ENCODE assay signal across 8 cellular contexts in the genomic region with DNA sequence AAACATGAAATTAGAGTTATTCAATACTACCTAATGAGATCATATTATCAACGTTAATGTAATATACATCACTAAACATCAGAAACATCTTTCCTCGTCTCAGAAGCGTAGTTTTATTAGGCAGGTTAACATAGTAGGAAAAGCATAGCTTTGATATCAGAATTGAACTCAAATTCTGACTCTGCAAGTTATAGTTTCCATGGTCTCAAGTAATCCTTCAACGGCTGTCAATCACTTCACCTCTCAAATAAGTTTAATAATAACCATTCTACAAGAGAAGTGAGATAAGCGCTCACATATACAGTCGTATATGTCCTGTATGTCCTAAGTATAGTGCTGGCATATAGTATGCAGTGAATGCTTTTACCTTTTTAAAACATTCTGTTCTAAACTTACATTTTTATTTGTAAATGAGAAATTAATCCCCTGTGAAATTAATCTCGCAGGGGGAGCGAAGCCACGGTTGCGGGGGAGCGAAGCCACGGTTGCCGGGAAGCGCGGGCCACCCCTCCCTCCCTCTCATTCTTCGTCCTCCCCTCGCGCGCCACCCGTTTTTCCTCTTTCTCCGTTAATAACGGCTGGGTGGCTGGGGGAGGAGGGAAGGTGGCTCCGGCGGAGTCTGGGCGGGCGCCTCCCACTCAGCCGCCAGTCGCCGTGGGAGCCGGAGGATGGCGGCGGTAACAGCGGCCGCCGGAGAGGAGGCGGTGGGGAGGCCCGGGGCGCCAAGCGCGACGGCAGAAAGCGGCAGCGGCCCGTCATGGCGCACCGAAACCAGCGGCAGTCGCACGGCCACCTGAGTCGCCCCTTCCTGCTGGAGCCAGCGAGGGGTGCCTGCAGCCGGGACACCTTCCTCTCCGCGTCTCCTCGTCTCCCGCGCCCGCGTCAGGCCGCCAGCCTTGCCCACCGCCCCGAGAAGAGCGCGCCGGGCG.
DNase-seq lines count a peak whose midpoint lies in the region; ATAC-seq and TF ChIP-seq lines count a peak whose summit lies in the region.
"Not testable (repeated sequence)": the region's sequence is repeated elsewhere in the genome, so short reads cannot be mapped to it uniquely, and the experiment has no call there.

No MANE protein-coding gene starts in this region.

- BruUV-seq in Calu3 (replicated peaks; lab: Mats Ljungman, UMichigan), result TSS peak; percentile 45

- peak overlapping the region; percentile 89 for H3K27ac Mint-ChIP-seq in Calu3 (ENCODE audit: unreplicated experiment)
- peak overlapping the region; percentile 24 for H3K27ac Mint-ChIP-seq in activated CD8-positive, alpha-beta memory T cell treated with anti-CD3 and anti-CD28 coated beads, Interleukin-2, amount 10 ng/mL, durations not matched to agents 7 days and 5 days
- H3K27ac Mint-ChIP-seq in endodermal cell, result not testable (repeated sequence)

- H3K36me3 Mint-ChIP-seq in Calu3 (ENCODE audit: insufficient read depth, unreplicated experiment), result peaks cover 47% of the 10 kb centered on the region
- H3K36me3 Mint-ChIP-seq in activated CD8-positive, alpha-beta memory T cell treated with anti-CD3 and anti-CD28 coated beads, Interleukin-2, amount 10 ng/mL, durations not matched to agents 7 days and 5 days; endodermal cell (ENCODE audit: low read depth): not testable (repeated sequence)

- peak overlapping the region; percentile 81 for H3K4me3 Mint-ChIP-seq in Calu3 (ENCODE audit: low read depth, unreplicated experiment)
- H3K4me3 Mint-ChIP-seq in activated CD8-positive, alpha-beta memory T cell treated with anti-CD3 and anti-CD28 coated beads, Interleukin-2, amount 10 ng/mL, durations not matched to agents 7 days and 5 days, result peak overlapping the region; percentile 70
- H3K4me3 Mint-ChIP-seq in endodermal cell, result peak overlapping the region; percentile 65

- not testable (repeated sequence) for H3K27me3 Mint-ChIP-seq in Calu3 (ENCODE audit: unreplicated experiment); endodermal cell (ENCODE audit: insufficient read depth)
- peaks cover 26% of the 10 kb centered on the region for H3K27me3 Mint-ChIP-seq in activated CD8-positive, alpha-beta memory T cell treated with anti-CD3 and anti-CD28 coated beads, Interleukin-2, amount 10 ng/mL, durations not matched to agents 7 days and 5 days

- CTCF ChIA-PET in Calu3 (lab: Charles Lee), result interaction anchor here (0.7 kb wide), 1 partner anchor 121 kb away, joined by 3 read pairs; no protein-coding TSS in a partner anchor
- CTCF ChIA-PET in activated CD8-positive, alpha-beta memory T cell treated with anti-CD3 and anti-CD28 coated beads, Interleukin-2, amount 10 ng/mL, durations not matched to agents 7 days and 5 days (lab: Charles Lee), result interaction anchor here (1.0 kb wide), 1 partner anchor 215 kb away, joined by 3 read pairs; no protein-coding TSS in a partner anchor

- not testable (repeated sequence) for H3K9me3 ChIP-seq in endodermal cell (ENCODE audit: control insufficient read depth, low read length); lower lobe of right lung

- not testable (repeated sequence) for H3K9me3 Mint-ChIP-seq in Calu3 (ENCODE audit: low read depth, unreplicated experiment); activated CD8-positive, alpha-beta memory T cell treated with anti-CD3 and anti-CD28 coated beads, Interleukin-2, amount 10 ng/mL, durations not matched to agents 7 days and 5 days (ENCODE audit: low read depth); endodermal cell

- H3K36me3 ChIP-seq in endodermal cell (ENCODE audit: control insufficient read depth, insufficient read depth, low read length); lower lobe of right lung: not testable (repeated sequence)

- intact Hi-C loops in Calu3 (cut with micrococcal nuclease; ENCODE audit: unreplicated experiment), result loop anchor here (10.0 kb wide), 1 partner anchor 233 kb away; a partner anchor contains a TSS
- intact Hi-C loops in lower lobe of right lung (cut with DNase I), result not testable (repeated sequence)

- peaks cover 41% of the 10 kb centered on the region for H3K4me1 Mint-ChIP-seq in Calu3 (ENCODE audit: low read depth, unreplicated experiment)
- H3K4me1 Mint-ChIP-seq in activated CD8-positive, alpha-beta memory T cell treated with anti-CD3 and anti-CD28 coated beads, Interleukin-2, amount 10 ng/mL, durations not matched to agents 7 days and 5 days, result peaks cover 15% of the 10 kb centered on the region
- not testable (repeated sequence) for H3K4me1 Mint-ChIP-seq in endodermal cell

- 0 to 4% methylated on average over 10 to 62 of the region's 66 CpGs for WGBS in endodermal cell (ENCODE audit: insufficient coverage in 1 of 2, insufficient read length in 1 of 2), 2 experiments

- H3K27me3 ChIP-seq in endodermal cell (ENCODE audit: control insufficient read depth, insufficient read depth, low read length, poor library complexity, severe bottlenecking); lower lobe of right lung (ENCODE audit: low read depth): not testable (repeated sequence)

- H3K27ac ChIP-seq in endodermal cell (ENCODE audit: low read depth, low read length) (peak overlapping the region; percentile 70), lower lobe of right lung (peak overlapping the region; percentile 85)

- H3K4me3 ChIP-seq in endodermal cell (ENCODE audit: low read length), result peak overlapping the region; percentile 83
- H3K4me3 ChIP-seq in lower lobe of right lung, result peak overlapping the region; percentile 70

- peak overlapping the region; percentile 20 for H3K9ac ChIP-seq in endodermal cell (ENCODE audit: extremely low read depth, low read length, poor library complexity, severe bottlenecking)

- peak; percentile 69 for DNase-seq in Calu3
- DNase-seq in NCI-H82 (lab: John Stamatoyannopoulos, UW), result peak; percentile 55
- peak; percentile 63 for DNase-seq in activated CD8-positive, alpha-beta memory T cell treated with anti-CD3 and anti-CD28 coated beads, Interleukin-2, amount 10 ng/mL, durations not matched to agents 7 days and 5 days
- DNase-seq in endodermal cell, result peak; percentile 85
- DNase-seq in lower lobe of right lung, result peak; percentile 59
- peak; percentile 3 to 28 for DNase-seq in stimulated activated CD4-positive, alpha-beta T cell treated with anti-CD3 and anti-CD28 coated beads, Interleukin-4, amount 100 ng/mL, for 48 hours (ENCODE audit: low read depth in 2 of 2)

- peak; percentile 55 for ATAC-seq in GM21381 (IDR thresholded peaks at IDR 0.05; ENCODE audit: unreplicated experiment)
- peak; percentile 49 for ATAC-seq in HG03520 (IDR thresholded peaks at IDR 0.05; ENCODE audit: unreplicated experiment)
- peak; percentile 72 for ATAC-seq in activated CD8-positive, alpha-beta memory T cell treated with anti-CD3 and anti-CD28 coated beads, Interleukin-2, amount 10 ng/mL, durations not matched to agents 7 days and 5 days
- peak; percentile 85 to 91 for ATAC-seq in lower lobe of right lung

- H3K4me1 ChIP-seq in endodermal cell (ENCODE audit: control insufficient read depth, insufficient read depth, low read length); lower lobe of right lung: not testable (repeated sequence)

- not testable (repeated sequence) for TF ChIP-seq CTCF in Calu3 (IDR thresholded peaks at IDR 0.05; ENCODE audit: unreplicated experiment); endodermal cell (conservative IDR thresholded peaks at IDR 0.05); lower lobe of right lung (IDR thresholded peaks at IDR 0.05)

Comparison
In these comparisons a context has a peak if more than half of its experiments do, and no peak if none do; other contexts are left out.
1. Peak in every context shown above with its lines: DNase-seq, ATAC-seq, H3K4me3 ChIP-seq and H3K27ac ChIP-seq.
2. DNase-seq: peak in every context shown above with its lines; median percentile 85 in endodermal cell; 69 in Calu3; 63 in activated CD8-positive, alpha-beta memory T cell treated with anti-CD3 and anti-CD28 coated beads, Interleukin-2, amount 10 ng/mL, durations not matched to agents 7 days and 5 days; 59 in lower lobe of right lung; 55 in NCI-H82; 16 in stimulated activated CD4-positive, alpha-beta T cell treated with anti-CD3 and anti-CD28 coated beads, Interleukin-4, amount 100 ng/mL, for 48 hours.